Comparison of ENCODE assay signal across 8 cellular contexts in the genomic region with DNA sequence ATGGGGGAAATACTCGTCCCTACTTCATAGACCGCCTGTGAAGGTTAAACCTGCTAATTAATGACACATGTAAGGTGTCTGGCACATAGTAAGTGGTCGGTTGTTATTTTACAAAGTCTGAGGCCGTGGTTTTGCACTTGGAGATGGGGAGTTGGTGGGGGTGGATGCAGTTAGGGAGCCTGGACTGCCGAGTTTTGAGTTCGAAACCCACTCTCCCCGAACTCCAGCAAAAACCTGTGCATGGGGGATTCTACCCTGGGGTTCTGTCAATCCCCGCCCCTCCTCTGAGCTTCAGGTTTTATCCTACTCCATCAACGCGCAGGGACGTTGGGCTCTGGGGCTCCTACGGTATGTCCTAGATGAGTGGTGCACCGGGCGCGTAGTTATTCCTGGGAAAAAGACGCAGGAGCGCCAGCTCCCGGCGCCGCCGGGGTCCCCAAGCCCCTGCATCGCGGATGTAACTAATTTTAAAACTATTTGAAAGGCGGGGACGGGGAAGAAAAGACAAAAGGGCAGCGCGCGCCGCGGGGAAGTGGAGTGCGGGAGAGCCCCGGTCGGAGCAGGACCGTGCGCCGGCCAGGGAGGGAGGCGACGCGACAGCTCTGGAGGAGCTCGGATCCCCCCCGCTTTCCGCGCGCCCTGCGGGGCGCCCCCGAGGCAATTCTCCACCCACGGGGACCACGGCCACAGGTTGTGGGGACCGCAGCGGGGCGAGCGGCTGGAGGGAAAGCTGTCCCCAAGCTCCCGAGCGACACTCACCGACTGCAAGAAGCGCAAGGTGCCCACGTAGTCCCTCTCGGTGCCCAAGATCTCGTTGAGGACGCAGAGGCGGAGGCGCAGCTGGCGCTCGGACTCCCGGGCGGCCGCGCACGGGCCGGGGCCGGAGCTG. TPM values are rescaled to one million over a fixed set of nuclear protein-coding genes. Genes with fewer than 3 reads are reported as not detected.
DNase-seq lines count a peak whose midpoint lies in the region; ATAC-seq, FAIRE-seq and TF ChIP-seq lines count a peak whose summit lies in the region.

No MANE protein-coding gene starts in this region.

- H3K9me3 ChIP-seq in iPS-18a (ENCODE audit: control insufficient read depth, low read depth, low read length) (no peaks in the 10 kb centered on the region), small intestine (ENCODE audit: control insufficient read depth, low read depth) (no peaks in the 10 kb centered on the region)

- H3K36me3 Mint-ChIP-seq in activated naive CD4-positive, alpha-beta T cell treated with anti-CD3 and anti-CD28 coated beads, Interleukin-2, amount 50 U/mL, for 72 hours: peaks cover 15 to 18% of the 10 kb centered on the region in 2 donors

- FAIRE-seq in small intestine (lab: Jason Lieb, UNC): no peak

- peaks cover 43% of the 10 kb centered on the region for H3K27me3 ChIP-seq in iPS-18a (ENCODE audit: control insufficient read depth, insufficient read depth, low read length)
- peaks cover 0 to 5% of the 10 kb centered on the region in 2 donors for H3K27me3 ChIP-seq in small intestine (ENCODE audit: control insufficient read depth in 2 of 2, insufficient read depth in 2 of 2, low read length in 2 of 2)

- WGBS in small intestine, 3 donors: 2 to 4% (median 3%) methylated on average over 61 to 72 of the region's 72 CpGs

- H3K9me3 Mint-ChIP-seq in activated naive CD4-positive, alpha-beta T cell treated with anti-CD3 and anti-CD28 coated beads, Interleukin-2, amount 50 U/mL, for 72 hours: no peaks in the 10 kb centered on the region

- H3K4me1 ChIP-seq in iPS-18a (ENCODE audit: control insufficient read depth, low read depth, low read length) (peaks cover 14% of the 10 kb centered on the region), small intestine (ENCODE audit: control insufficient read depth in 2 of 2, insufficient read depth in 1 of 2, low read depth in 1 of 2, low read length in 1 of 2) (no peaks in the 10 kb centered on the region)

- H3K36me3 ChIP-seq in iPS-18a (ENCODE audit: control insufficient read depth, low read depth, low read length): no peaks in the 10 kb centered on the region
- no peaks in the 10 kb centered on the region for H3K36me3 ChIP-seq in small intestine (ENCODE audit: control insufficient read depth in 2 of 2, insufficient read depth in 2 of 2, low read length in 2 of 2)

- TF ChIP-seq CTCF in GM10266 (IDR thresholded peaks at IDR 0.05; ENCODE audit: control insufficient read depth, insufficient read depth, low read depth, missing control alignments): peak; percentile 45
- no peak for TF ChIP-seq CTCF in NB4 (IDR thresholded peaks at IDR 0.05; ENCODE audit: low read depth, low read length)

- no peak for TF ChIP-seq POLR2A in NB4 (IDR thresholded peaks at IDR 0.05; ENCODE audit: extremely low read depth, insufficient read length)

- H3K9ac ChIP-seq in iPS-18a (ENCODE audit: low read length): peak overlapping the region; percentile 41

- ATAC-seq in GM21825 (IDR thresholded peaks at IDR 0.05; ENCODE audit: unreplicated experiment): peak; percentile 13
- peak in 1 of 2 donors; percentile 21 for ATAC-seq in activated naive CD4-positive, alpha-beta T cell treated with anti-CD3 and anti-CD28 coated beads, Interleukin-2, amount 50 U/mL, for 72 hours
- ATAC-seq in HG03108 (IDR thresholded peaks at IDR 0.05; ENCODE audit: unreplicated experiment): no peak

- no peak overlapping the region for H3K27ac ChIP-seq in iPS-18a (ENCODE audit: low read length)
- peak overlapping the region in 1 of 2 donors; percentile 72 for H3K27ac ChIP-seq in small intestine (ENCODE audit: low read depth in 1 of 2, low read length in 1 of 2)

- peak; percentile 65 for DNase-seq in GM10266 (ENCODE audit: extremely low spot score)
- DNase-seq in NB4 (ENCODE audit: low read depth): peak; percentile 74
- DNase-seq in activated naive CD4-positive, alpha-beta T cell treated with anti-CD3 and anti-CD28 coated beads, Interleukin-2, amount 50 U/mL, for 72 hours (ENCODE audit: low spot score in 2 of 2): peak in 1 of 2 donors; percentile 70
- DNase-seq in small intestine: no peak
- DNase-seq in LoVo (ENCODE audit: low spot score): no peak

- H3K4me3 ChIP-seq in NB4 (ENCODE audit: low read depth, low read length): peak overlapping the region; percentile 78
- peak overlapping the region; percentile 64 for H3K4me3 ChIP-seq in iPS-18a (ENCODE audit: low read length)
- peak overlapping the region; percentile 55 to 61 for H3K4me3 ChIP-seq in small intestine (ENCODE audit: low read depth in 1 of 2, low read length in 2 of 2)

- peak overlapping the region; percentile 86 to 92 for H3K27ac Mint-ChIP-seq in activated naive CD4-positive, alpha-beta T cell treated with anti-CD3 and anti-CD28 coated beads, Interleukin-2, amount 50 U/mL, for 72 hours

RNA-seq across cellular contexts. Expression of gene PREX1, which starts 0.7 kb away (rescaled TPM):
- 10 to 100 TPM; 30.6 to 51.8 TPM for total RNA-seq in activated naive CD4-positive, alpha-beta T cell treated with anti-CD3 and anti-CD28 coated beads, Interleukin-2, amount 50 U/mL, for 72 hours
- polyA plus RNA-seq in small intestine: 1 to 10 TPM; 1.8 to 8.3 (median 7.6) TPM

Comparison
In these comparisons a context has a peak if more than half of its experiments do, and no peak if none do; other contexts are left out.
1. DNase-seq: peak in GM10266 (single experiment) and NB4 (single experiment); none in small intestine (single experiment) and LoVo (single experiment).
2. Peak in every context shown above with its lines, with median percentiles within 50 percentile points of each other: H3K4me3 ChIP-seq.